Comparison of ENCODE assay signal across 26 cellular contexts in genomic region chr6:26362093-26362835, GRCh38. TPM values are rescaled to one million over a fixed set of nuclear protein-coding genes. Genes with fewer than 3 reads are reported as not detected.
DNase-seq lines count a peak whose midpoint lies in the region; TF ChIP-seq lines count a peak whose summit lies in the region.
"Had no signal": no experiment of that assay in that cellular context is flagged by ENCODE, and none has a peak within 500 bp of the region (broad histone marks: within the 10 kb centered on the region; RNA-seq: fewer than 3 reads in every experiment).

No MANE protein-coding gene starts in this region.

- peaks cover 38% of the 10 kb centered on the region for H3K4me1 Mint-ChIP-seq in T-helper 1 cell treated with Interleukin-12 subunit alpha and Interleukin-12 subunit beta and Interleukin-4 antibody, amounts not matched to agents 30 μg/mL and 1 μg/mL, for 36 hours (ENCODE audit: low read depth)

- no peaks in the 10 kb centered on the region for H3K9me2 ChIP-seq in Loucy (replicated peaks; ENCODE audit: low read depth, low read length)

- no peaks in the 10 kb centered on the region for H4K20me1 ChIP-seq in Loucy (ENCODE audit: insufficient read depth, low read length, poor library complexity, severe bottlenecking)

- 0 out of 2 replicates have a peak overlapping the region, but pooled peaks have one; percentile 26 for H2AFZ ChIP-seq in Loucy (ENCODE audit: low read length)

- peaks cover 42% of the 10 kb centered on the region for H3K4me1 ChIP-seq in Loucy (ENCODE audit: insufficient read depth, low read length, poor library complexity, severe bottlenecking)
- peaks cover 10 to 12% of the 10 kb centered on the region in 2 donors for H3K4me1 ChIP-seq in mucosa of rectum (ENCODE audit: control insufficient read depth in 2 of 2, insufficient read depth in 2 of 2, low read length in 2 of 2)

- H3K9ac ChIP-seq in Loucy (ENCODE audit: low read depth, low read length, poor library complexity, severe bottlenecking): no peak overlapping the region
- no peak overlapping the region for H3K9ac ChIP-seq in mucosa of rectum (ENCODE audit: low read depth in 1 of 2, low read length in 2 of 2)

- no peak overlapping the region for H3K4me3 Mint-ChIP-seq in T-helper 1 cell treated with Interleukin-12 subunit alpha and Interleukin-12 subunit beta and Interleukin-4 antibody, amounts not matched to agents 30 μg/mL and 1 μg/mL, for 36 hours

- TF ChIP-seq CTCF in Loucy (conservative IDR thresholded peaks at IDR 0.05; ENCODE audit: low read length): no peak

- peaks cover 3% of the 10 kb centered on the region for H3K36me3 Mint-ChIP-seq in T-helper 1 cell treated with Interleukin-12 subunit alpha and Interleukin-12 subunit beta and Interleukin-4 antibody, amounts not matched to agents 30 μg/mL and 1 μg/mL, for 36 hours (ENCODE audit: low read depth)

- H3K4me3 ChIP-seq in Loucy (ENCODE audit: low read length, poor library complexity, severe bottlenecking): no peak overlapping the region
- no peak overlapping the region for H3K4me3 ChIP-seq in mucosa of rectum (ENCODE audit: low read length in 2 of 2)
- H3K4me3 ChIP-seq: HAP-1, pancreas, right atrium auricular region, SJSA1, tibial artery had no signal

- no peaks in the 10 kb centered on the region for H3K36me3 ChIP-seq in Loucy (ENCODE audit: insufficient read depth, low read length)
- H3K36me3 ChIP-seq in mucosa of rectum (ENCODE audit: control insufficient read depth in 2 of 2, insufficient read depth in 2 of 2, low read length in 2 of 2): no peaks in the 10 kb centered on the region
- H3K36me3 ChIP-seq: HAP-1, pancreas, right atrium auricular region, tibial artery had no signal

- peak overlapping the region; percentile 2 for H3K27ac Mint-ChIP-seq in T-helper 1 cell treated with Interleukin-12 subunit alpha and Interleukin-12 subunit beta and Interleukin-4 antibody, amounts not matched to agents 30 μg/mL and 1 μg/mL, for 36 hours

- peak overlapping the region; percentile 44 to 70 for H3K27ac ChIP-seq in mucosa of rectum (ENCODE audit: low read depth in 2 of 2, low read length in 2 of 2)
- H3K27ac ChIP-seq: 22Rv1, epithelial cell of prostate, pancreas, right atrium auricular region, SJSA1, tibial artery had no signal

- DNase-seq in T-helper 1 cell (no peak), dermis blood vessel endothelial cell (no peak)
- DNase-seq in stimulated activated CD4-positive, alpha-beta T cell treated with anti-CD3 and anti-CD28 coated beads, Interleukin-4, amount 100 ng/mL, for 4 hours: no peak
- DNase-seq: activated CD4-positive, alpha-beta T cell treated with anti-CD3 and anti-CD28 coated beads, Interleukin-2, amount 50 U/mL, for 4 hours; activated gamma-delta T cell treated with Interleukin-2 at 50 U/mL for 16 hours; anterior cingulate cortex; Calu3; central memory CD4-positive, alpha-beta T cell; head of caudate nucleus; left cardiac atrium; mesenchymal stem cell; NCI-H1694; NCI-H2171; NCI-H524; pancreas; stimulated activated CD4-positive, alpha-beta T cell treated with anti-CD3 and anti-CD28 coated beads, Interleukin-12 subunit alpha, Interleukin-12 subunit beta, amount 100 ng/mL, for 4 hours; stimulated activated naive CD8-positive, alpha-beta T cell treated with anti-CD3 and anti-CD28 coated beads, Interleukin-15, amount 100 ng/mL, for 72 hours; tibial artery had no signal

- no peak overlapping the region for H3K4me2 ChIP-seq in Loucy (ENCODE audit: low read depth, low read length, poor library complexity, severe bottlenecking)

- peaks cover 26% of the 10 kb centered on the region for H3K79me2 ChIP-seq in Loucy (ENCODE audit: insufficient read depth, low read length)

- H3K27me3 Mint-ChIP-seq in T-helper 1 cell treated with Interleukin-12 subunit alpha and Interleukin-12 subunit beta and Interleukin-4 antibody, amounts not matched to agents 30 μg/mL and 1 μg/mL, for 36 hours (ENCODE audit: low read depth): no peaks in the 10 kb centered on the region
- H3K27me3 Mint-ChIP-seq: stimulated activated naive CD8-positive, alpha-beta T cell treated with anti-CD3 and anti-CD28 coated beads, Interleukin-15, amount 100 ng/mL, for 72 hours had no signal

- H3K27me3 ChIP-seq in Loucy (ENCODE audit: insufficient read depth, low read length, poor library complexity, severe bottlenecking): no peaks in the 10 kb centered on the region
- no peaks in the 10 kb centered on the region for H3K27me3 ChIP-seq in mucosa of rectum (ENCODE audit: control insufficient read depth in 2 of 2, insufficient read depth in 2 of 2, low read length in 2 of 2)
- H3K27me3 ChIP-seq: pancreas, right atrium auricular region, SJSA1, tibial artery had no signal

- no peaks in the 10 kb centered on the region for H3K9me3 Mint-ChIP-seq in T-helper 1 cell treated with Interleukin-12 subunit alpha and Interleukin-12 subunit beta and Interleukin-4 antibody, amounts not matched to agents 30 μg/mL and 1 μg/mL, for 36 hours
- H3K9me3 Mint-ChIP-seq: stimulated activated naive CD8-positive, alpha-beta T cell treated with anti-CD3 and anti-CD28 coated beads, Interleukin-15, amount 100 ng/mL, for 72 hours had no signal

- no peaks in the 10 kb centered on the region for H3K9me3 ChIP-seq in Loucy (ENCODE audit: insufficient read depth, low read depth, low read length)
- H3K9me3 ChIP-seq in mucosa of rectum (ENCODE audit: control insufficient read depth in 2 of 2, low read length in 2 of 2): no peaks in the 10 kb centered on the region
- H3K9me3 ChIP-seq: HAP-1, pancreas, right atrium auricular region, SJSA1, tibial artery had no signal

- H3F3A ChIP-seq in Loucy (ENCODE audit: low read depth): no peaks in the 10 kb centered on the region; the same call in 1 of the 2 replicates

RNA-seq across cellular contexts. Expression of gene BTN3A2, which starts 2.7 kb away (rescaled TPM):
- 28.8 and 44.4 TPM in 2 replicates for total RNA-seq in dermis blood vessel endothelial cell

RNA-seq across cellular contexts. Expression of gene BTN2A2, which starts 20.6 kb away (rescaled TPM):
- total RNA-seq in dermis blood vessel endothelial cell: 13.8 and 15.0 TPM in 2 replicates

RNA-seq across cellular contexts. Expression of gene BTN3A1, which starts 39.8 kb away (rescaled TPM):
- 21.7 and 25.0 TPM in 2 replicates for total RNA-seq in dermis blood vessel endothelial cell
